9 cellular contexts compared by ENCODE assay signal in the genomic region with DNA sequence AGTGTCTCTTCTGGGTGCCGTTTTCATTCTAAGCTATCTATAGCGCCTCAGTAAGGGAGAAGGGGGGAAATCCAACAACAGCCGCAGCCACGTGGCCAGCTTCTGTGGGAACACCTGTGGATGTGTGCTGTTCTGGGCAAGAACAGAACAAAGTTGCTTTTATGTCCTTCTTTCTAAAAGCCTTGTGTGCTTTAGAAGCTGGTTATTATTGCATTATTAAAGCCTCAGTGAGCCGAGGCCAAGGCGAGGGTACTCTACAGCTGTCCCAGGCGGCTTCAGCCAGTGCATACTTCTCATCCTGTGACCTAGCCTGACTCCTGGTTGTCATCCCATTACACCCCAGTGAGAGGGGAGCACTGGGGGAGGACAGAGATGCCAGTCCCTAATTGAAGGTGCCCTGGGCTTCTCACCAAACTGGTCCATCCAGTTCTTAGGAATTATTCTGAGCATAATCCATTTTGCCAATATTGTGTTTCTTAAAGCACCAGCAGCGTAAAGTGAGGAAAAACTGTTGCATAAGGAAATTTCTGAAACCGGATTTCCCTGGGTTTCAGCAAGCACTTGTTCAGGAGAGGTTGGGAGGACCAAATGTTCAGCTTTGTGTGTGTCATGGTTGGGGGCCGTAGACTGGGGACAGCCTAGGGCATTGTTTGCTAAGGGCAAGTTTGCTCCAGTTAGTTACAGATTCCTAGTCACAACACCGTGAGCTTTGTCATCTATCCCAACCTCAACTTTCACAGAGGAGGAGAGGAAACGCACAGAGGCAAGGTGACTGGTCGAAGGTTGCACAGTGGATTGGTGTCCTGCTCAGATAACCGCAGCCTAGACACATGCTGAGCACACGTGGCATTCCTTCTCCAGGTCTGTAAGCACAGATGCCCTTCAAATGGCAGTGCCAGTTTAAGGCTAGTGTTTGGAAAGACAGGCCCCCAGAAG.
A peak's percentile ranks its signal among the peaks of the same experiment; 100 is the strongest.
DNase-seq lines count a peak whose midpoint lies in the region; ATAC-seq and TF ChIP-seq lines count a peak whose summit lies in the region.
"Had no signal": no experiment of that assay in that cellular context is flagged by ENCODE, and none has a peak within 500 bp of the region (broad histone marks: within the 10 kb centered on the region; RNA-seq: fewer than 3 reads in every experiment).

No MANE protein-coding gene starts in this region.

- 64% methylated on average over 15 of the region's 15 CpGs for WGBS in hepatocyte (ENCODE audit: low lambda C conversion rate, missing lambda C conversion rate)

- H3K36me3 ChIP-seq in hepatocyte (replicated peaks; ENCODE audit: insufficient read depth, low read depth) = no peaks in the 10 kb centered on the region

- no peak for TF ChIP-seq CTCF in hepatocyte (IDR thresholded peaks at IDR 0.05; ENCODE audit: poor library complexity)

- POLR2A ChIA-PET in HEK293T (lab: Yijun Ruan, JAX) = no interaction called here

- no peak overlapping the region for H2AFZ ChIP-seq in hepatocyte

- H3K4me1 ChIP-seq in hepatocyte (ENCODE audit: insufficient read depth) = peaks cover 28% of the 10 kb centered on the region

- peak overlapping the region; percentile 10 for H3K4me2 ChIP-seq in hepatocyte

- H3K9me2 ChIP-seq in hepatocyte (replicated peaks; ENCODE audit: insufficient read depth) = no peaks in the 10 kb centered on the region

- H3K9me3 ChIP-seq in hepatocyte (ENCODE audit: low read depth) = no peaks in the 10 kb centered on the region

- no peak for DNase-seq in HEK293T (ENCODE audit: extremely low spot score)
- DNase-seq in NCI-H748 treated with DMSO at 0.1 percent for 48 hours (lab: John Stamatoyannopoulos, UW) = peak; percentile 76
- peak; percentile 58 for DNase-seq in hepatocyte (ENCODE audit: low spot score)
- peak; percentile 75 for DNase-seq in renal cortical epithelial cell (ENCODE audit: low read depth)
- no peak for DNase-seq in middle frontal gyrus (ENCODE audit: extremely low spot score, low spot score)
- no peak for DNase-seq in AG08395 (ENCODE audit: low spot score)
- DNase-seq: EL had no signal

- no peaks in the 10 kb centered on the region for H3K27me3 ChIP-seq in hepatocyte

- no peak overlapping the region for H3K4me3 ChIP-seq in hepatocyte

- H4K20me1 ChIP-seq in hepatocyte (ENCODE audit: insufficient read depth, poor library complexity, severe bottlenecking) = no peaks in the 10 kb centered on the region

- ATAC-seq in SK-N-SH treated with all-trans-retinoic acid at 6 μM for 48 hours (no peak), HG03139 (IDR thresholded peaks at IDR 0.05; ENCODE audit: unreplicated experiment) (no peak)

- H3K79me2 ChIP-seq in hepatocyte = no peaks in the 10 kb centered on the region

- H3K27ac ChIP-seq in hepatocyte = peak overlapping the region; percentile 75

- CTCF ChIA-PET in HEK293T (lab: Yijun Ruan, JAX) = interaction anchor here (0.6 kb wide), 1 partner anchor 67 kb away, joined by 4 read pairs; no protein-coding TSS in a partner anchor

TF ChIP-seq in HEK293T, 16 proteins besides CTCF, POLR2A, EP300 and RAD21:
- no peak for TF ChIP-seq SUZ12 (IDR thresholded peaks at IDR 0.05)
- no peak for TF ChIP-seq BHLHE40 (IDR thresholded peaks at IDR 0.05; ENCODE audit: borderline replicate concordance)
- TF ChIP-seq L3MBTL2 (conservative IDR thresholded peaks at IDR 0.05) = peak; percentile 51
- no peak for TF ChIP-seq ZNF384 (IDR thresholded peaks at IDR 0.05)

TF ChIP-seq in SK-N-SH treated with all-trans-retinoic acid at 6 μM for 48 hours, 23 proteins besides CTCF, POLR2A, EP300 and RAD21:
- TF ChIP-seq ZNF565 (CRISPR knock-in tag; conservative IDR thresholded peaks at IDR 0.05; ENCODE audit: low read depth) = no peak
- TF ChIP-seq ISL1 (CRISPR knock-in tag; IDR thresholded peaks at IDR 0.05) = no peak
- TF ChIP-seq, protein P1, sequence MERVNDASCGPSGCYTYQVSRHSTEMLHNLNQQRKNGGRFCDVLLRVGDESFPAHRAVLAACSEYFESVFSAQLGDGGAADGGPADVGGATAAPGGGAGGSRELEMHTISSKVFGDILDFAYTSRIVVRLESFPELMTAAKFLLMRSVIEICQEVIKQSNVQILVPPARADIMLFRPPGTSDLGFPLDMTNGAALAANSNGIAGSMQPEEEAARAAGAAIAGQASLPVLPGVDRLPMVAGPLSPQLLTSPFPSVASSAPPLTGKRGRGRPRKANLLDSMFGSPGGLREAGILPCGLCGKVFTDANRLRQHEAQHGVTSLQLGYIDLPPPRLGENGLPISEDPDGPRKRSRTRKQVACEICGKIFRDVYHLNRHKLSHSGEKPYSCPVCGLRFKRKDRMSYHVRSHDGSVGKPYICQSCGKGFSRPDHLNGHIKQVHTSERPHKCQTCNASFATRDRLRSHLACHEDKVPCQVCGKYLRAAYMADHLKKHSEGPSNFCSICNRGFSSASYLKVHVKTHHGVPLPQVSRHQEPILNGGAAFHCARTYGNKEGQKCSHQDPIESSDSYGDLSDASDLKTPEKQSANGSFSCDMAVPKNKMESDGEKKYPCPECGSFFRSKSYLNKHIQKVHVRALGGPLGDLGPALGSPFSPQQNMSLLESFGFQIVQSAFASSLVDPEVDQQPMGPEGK (CRISPR knock-in tag; IDR thresholded peaks at IDR 0.05; ENCODE audit: borderline replicate concordance) = no peak
- TF ChIP-seq BACH2 (CRISPR knock-in tag; IDR thresholded peaks at IDR 0.05; ENCODE audit: borderline replicate concordance) = no peak
- no peak for TF ChIP-seq GLIS3 (CRISPR knock-in tag; IDR thresholded peaks at IDR 0.05)
- no peak for TF ChIP-seq ESRRG (CRISPR knock-in tag; IDR thresholded peaks at IDR 0.05)
- TF ChIP-seq RARB (CRISPR knock-in tag; IDR thresholded peaks at IDR 0.05) = no peak
- TF ChIP-seq ZC3H10 (CRISPR knock-in tag; IDR thresholded peaks at IDR 0.05) = no peak
- no peak for TF ChIP-seq ARNTL (CRISPR knock-in tag; IDR thresholded peaks at IDR 0.05; ENCODE audit: borderline replicate concordance, low read depth)
- TF ChIP-seq, protein P2, sequence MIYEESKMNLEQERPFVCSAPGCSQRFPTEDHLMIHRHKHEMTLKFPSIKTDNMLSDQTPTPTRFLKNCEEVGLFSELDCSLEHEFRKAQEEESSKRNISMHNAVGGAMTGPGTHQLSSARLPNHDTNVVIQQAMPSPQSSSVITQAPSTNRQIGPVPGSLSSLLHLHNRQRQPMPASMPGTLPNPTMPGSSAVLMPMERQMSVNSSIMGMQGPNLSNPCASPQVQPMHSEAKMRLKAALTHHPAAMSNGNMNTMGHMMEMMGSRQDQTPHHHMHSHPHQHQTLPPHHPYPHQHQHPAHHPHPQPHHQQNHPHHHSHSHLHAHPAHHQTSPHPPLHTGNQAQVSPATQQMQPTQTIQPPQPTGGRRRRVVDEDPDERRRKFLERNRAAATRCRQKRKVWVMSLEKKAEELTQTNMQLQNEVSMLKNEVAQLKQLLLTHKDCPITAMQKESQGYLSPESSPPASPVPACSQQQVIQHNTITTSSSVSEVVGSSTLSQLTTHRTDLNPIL (CRISPR knock-in tag; IDR thresholded peaks at IDR 0.05; ENCODE audit: low read depth) = no peak
- no peak for TF ChIP-seq PPARA (CRISPR knock-in tag; IDR thresholded peaks at IDR 0.05; ENCODE audit: borderline replicate concordance)
- no peak for TF ChIP-seq ZFP3 (CRISPR knock-in tag; IDR thresholded peaks at IDR 0.05)
- TF ChIP-seq POU6F1 (CRISPR knock-in tag; IDR thresholded peaks at IDR 0.05; ENCODE audit: borderline replicate concordance, low read depth) = no peak
- no peak for TF ChIP-seq TOX (CRISPR knock-in tag; IDR thresholded peaks at IDR 0.05; ENCODE audit: borderline replicate concordance)
- TF ChIP-seq ZNF8 (CRISPR knock-in tag; IDR thresholded peaks at IDR 0.05) = no peak
- no peak for TF ChIP-seq TCF4 (CRISPR knock-in tag; IDR thresholded peaks at IDR 0.05; ENCODE audit: borderline replicate concordance)
- TF ChIP-seq OSR1 (CRISPR knock-in tag; IDR thresholded peaks at IDR 0.05) = no peak
- TF ChIP-seq, protein P3, sequence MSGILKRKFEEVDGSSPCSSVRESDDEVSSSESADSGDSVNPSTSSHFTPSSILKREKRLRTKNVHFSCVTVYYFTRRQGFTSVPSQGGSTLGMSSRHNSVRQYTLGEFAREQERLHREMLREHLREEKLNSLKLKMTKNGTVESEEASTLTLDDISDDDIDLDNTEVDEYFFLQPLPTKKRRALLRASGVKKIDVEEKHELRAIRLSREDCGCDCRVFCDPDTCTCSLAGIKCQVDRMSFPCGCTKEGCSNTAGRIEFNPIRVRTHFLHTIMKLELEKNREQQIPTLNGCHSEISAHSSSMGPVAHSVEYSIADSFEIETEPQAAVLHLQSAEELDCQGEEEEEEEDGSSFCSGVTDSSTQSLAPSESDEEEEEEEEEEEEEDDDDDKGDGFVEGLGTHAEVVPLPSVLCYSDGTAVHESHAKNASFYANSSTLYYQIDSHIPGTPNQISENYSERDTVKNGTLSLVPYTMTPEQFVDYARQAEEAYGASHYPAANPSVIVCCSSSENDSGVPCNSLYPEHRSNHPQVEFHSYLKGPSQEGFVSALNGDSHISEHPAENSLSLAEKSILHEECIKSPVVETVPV (CRISPR knock-in tag; IDR thresholded peaks at IDR 0.05) = no peak
- no peak for TF ChIP-seq ZNF70 (CRISPR knock-in tag; IDR thresholded peaks at IDR 0.05)
- no peak for TF ChIP-seq CSDC2 (CRISPR knock-in tag; IDR thresholded peaks at IDR 0.05)
TF ChIP-seq in SK-N-SH treated with all-trans-retinoic acid at 6 μM for 48 hours: peak in this region for 0.

Comparison
In these comparisons a context has a peak if more than half of its experiments do, and no peak if none do; other contexts are left out.
1. DNase-seq: peak in NCI-H748 treated with DMSO at 0.1 percent for 48 hours (single experiment), hepatocyte (single experiment) and renal cortical epithelial cell (single experiment); none in HEK293T (single experiment), middle frontal gyrus (single experiment) and AG08395 (single experiment).